24 cellular contexts compared by ENCODE assay signal in the genomic region with DNA sequence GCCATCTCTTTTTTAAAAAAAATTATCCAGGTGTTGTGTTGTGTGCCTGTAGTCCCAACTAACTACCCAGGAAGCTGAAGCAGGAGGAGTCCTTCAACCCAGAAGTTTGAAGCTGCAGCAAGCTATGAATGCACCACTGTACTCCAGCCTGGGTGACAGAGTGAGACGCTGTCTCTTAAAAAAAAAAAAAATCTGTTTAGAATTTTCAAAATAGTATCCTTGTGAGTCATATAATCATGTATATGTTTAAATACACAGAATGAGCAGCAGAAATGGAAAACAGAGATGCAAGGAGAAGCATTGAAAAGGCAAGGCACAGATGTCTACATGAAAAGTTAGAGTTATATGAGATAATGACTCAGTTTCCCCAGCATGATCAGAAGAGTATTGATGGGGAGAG. TPM values are rescaled to one million over a fixed set of nuclear protein-coding genes. Genes with fewer than 3 reads are reported as not detected.
"Had no signal": no experiment of that assay in that cellular context is flagged by ENCODE, and none has a peak within 500 bp of the region (broad histone marks: within the 10 kb centered on the region; RNA-seq: fewer than 3 reads in every experiment).

No MANE protein-coding gene starts in this region.

- H3K4me1 ChIP-seq: adrenal gland, ascending aorta, left ventricle myocardium inferior, spleen, testis had no signal

- H3K4me1 Mint-ChIP-seq: activated CD4-positive, alpha-beta T cell treated with anti-CD3 and anti-CD28 coated beads, Interleukin-2, amount 10 ng/mL, durations not matched to agents 7 days and 5 days; central memory CD8-positive, alpha-beta T cell; natural killer cell had no signal

- H3K4me2 ChIP-seq: hepatocyte had no signal

- H3K79me2 ChIP-seq: hepatocyte had no signal

- H3K27me3 Mint-ChIP-seq: activated CD4-positive, alpha-beta T cell treated with anti-CD3 and anti-CD28 coated beads, Interleukin-2, amount 10 ng/mL, durations not matched to agents 7 days and 5 days had no signal

- FAIRE-seq: TTC549 had no signal

- H3K36me3 ChIP-seq: adrenal gland, ascending aorta, left ventricle myocardium inferior, spleen, WERI-Rb-1 had no signal

- H3K4me3 Mint-ChIP-seq: activated CD4-positive, alpha-beta T cell treated with anti-CD3 and anti-CD28 coated beads, Interleukin-2, amount 10 ng/mL, durations not matched to agents 7 days and 5 days; activated CD8-positive, alpha-beta T cell treated with anti-CD3 and anti-CD28 coated beads, Interleukin-2, amount 10 ng/mL, durations not matched to agents 7 days and 5 days; central memory CD8-positive, alpha-beta T cell; natural killer cell had no signal

- H3K27me3 ChIP-seq: adrenal gland, ascending aorta, hepatocyte, testis had no signal

- H2AFZ ChIP-seq: hepatocyte had no signal

- H3K4me3 ChIP-seq: adrenal gland, ascending aorta, coronary artery, hepatocyte, left ventricle myocardium inferior, spleen, testis had no signal

- DNase-seq: activated CD4-positive, alpha-beta T cell treated with anti-CD3 and anti-CD28 coated beads, Interleukin-2, amount 10 ng/mL, durations not matched to agents 7 days and 5 days; activated CD4-positive, CD25-positive, alpha-beta regulatory T cell treated with anti-CD3 and anti-CD28 coated beads, Interleukin-2, amount 50 U/mL, for 72 hours; activated CD8-positive, alpha-beta T cell treated with anti-CD3 and anti-CD28 coated beads, Interleukin-2, amount 10 ng/mL, durations not matched to agents 7 days and 5 days; adrenal gland; foreskin melanocyte; left ventricle myocardium inferior; mammary epithelial cell; midbrain; natural killer cell; retina; spleen; stimulated activated CD4-positive, alpha-beta T cell treated with anti-CD3 and anti-CD28 coated beads, Interleukin-4, amount 100 ng/mL, for 1 hour; stimulated activated naive CD4-positive, alpha-beta T cell; T-helper 1 cell; testis; WERI-Rb-1 had no signal

- H3K9me3 ChIP-seq: adrenal gland, testis had no signal

- H3K27ac ChIP-seq: adrenal gland, ascending aorta, coronary artery, hepatocyte, left ventricle myocardium inferior, spleen, testis, WERI-Rb-1 had no signal

- H3K27ac Mint-ChIP-seq: activated CD4-positive, alpha-beta T cell treated with anti-CD3 and anti-CD28 coated beads, Interleukin-2, amount 10 ng/mL, durations not matched to agents 7 days and 5 days; activated CD8-positive, alpha-beta T cell treated with anti-CD3 and anti-CD28 coated beads, Interleukin-2, amount 10 ng/mL, durations not matched to agents 7 days and 5 days; activated naive CD4-positive, alpha-beta T cell treated with anti-CD3 and anti-CD28 coated beads, Interleukin-2, amount 50 U/mL, for 72 hours; natural killer cell; progenitor cell of endocrine pancreas had no signal

RNA-seq across cellular contexts. Expression of gene SYDE1, which starts 31.2 kb away (rescaled TPM):
- total RNA-seq: natural killer cell had no signal

RNA-seq across cellular contexts. Expression of gene OR1I1, which starts 56.4 kb away (rescaled TPM):
- total RNA-seq: activated CD4-positive, alpha-beta T cell treated with anti-CD3 and anti-CD28 coated beads, Interleukin-2, amount 10 ng/mL, durations not matched to agents 7 days and 5 days; activated CD8-positive, alpha-beta T cell treated with anti-CD3 and anti-CD28 coated beads, Interleukin-2, amount 10 ng/mL, durations not matched to agents 7 days and 5 days; activated naive CD4-positive, alpha-beta T cell treated with anti-CD3 and anti-CD28 coated beads, Interleukin-2, amount 50 U/mL, for 72 hours; adrenal gland; ascending aorta; hepatocyte; left ventricle myocardium inferior; mammary epithelial cell; natural killer cell; osteocyte; progenitor cell of endocrine pancreas; spleen; testis had no signal
- polyA plus RNA-seq: adrenal gland, hepatocyte, mammary epithelial cell had no signal
